Comparison of ENCODE assay signal across 8 cellular contexts in the genomic region with DNA sequence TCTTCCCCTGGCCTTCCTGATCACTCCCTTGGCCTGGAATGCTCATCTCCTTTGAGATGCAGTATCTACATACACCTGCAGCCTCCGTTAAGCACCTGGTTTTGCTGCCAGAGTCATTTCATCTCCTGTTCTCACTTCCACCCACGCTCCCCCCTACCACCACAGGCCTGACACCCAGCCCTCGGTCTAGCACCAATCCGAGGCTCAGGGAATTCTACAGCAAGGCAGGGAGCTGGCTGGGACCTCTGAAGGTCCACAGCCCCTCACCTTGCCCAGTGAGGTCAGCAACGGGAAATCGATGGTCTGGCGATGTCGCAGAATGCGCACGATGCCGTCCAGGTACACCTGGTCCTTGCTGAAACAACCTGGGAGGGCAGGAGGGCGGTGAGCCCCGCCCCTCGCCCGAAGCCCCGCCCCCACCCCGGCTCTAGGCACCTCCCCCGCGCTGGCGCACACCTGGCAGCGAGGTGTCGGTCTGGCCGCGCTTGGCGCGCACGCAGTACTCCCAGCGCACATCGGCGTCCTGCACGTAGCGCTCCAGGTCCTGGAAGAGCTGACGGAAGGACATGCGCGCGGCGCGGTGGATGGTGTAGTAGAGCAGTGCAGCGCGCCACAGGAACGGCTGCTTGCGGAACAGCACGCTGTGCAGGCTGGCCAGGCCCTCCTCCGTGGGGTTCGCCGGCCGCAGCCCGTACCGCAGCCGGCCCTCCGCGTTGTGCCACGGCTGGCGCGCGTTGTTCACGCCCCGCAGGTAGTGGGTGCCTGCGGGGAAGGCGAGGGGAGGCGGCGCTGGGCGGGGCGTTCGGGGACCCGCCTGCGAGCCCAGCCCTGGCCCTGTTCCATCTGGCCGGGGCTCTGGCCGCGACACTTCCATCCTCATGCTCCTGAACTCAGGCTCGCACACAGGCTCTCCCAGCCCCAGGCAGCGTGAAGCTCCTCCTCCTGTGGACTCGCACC. TPM values are rescaled to one million over a fixed set of nuclear protein-coding genes. Genes with fewer than 3 reads are reported as not detected.
DNase-seq lines count a peak whose midpoint lies in the region; ATAC-seq, FAIRE-seq and TF ChIP-seq lines count a peak whose summit lies in the region.

No MANE protein-coding gene starts in this region.

- peaks cover 26% of the 10 kb centered on the region for H3K36me3 Mint-ChIP-seq in brain

- peak; percentile 51 for DNase-seq in HK-2 (ENCODE audit: unreplicated experiment)
- DNase-seq in RPMI8226 = peak; percentile 99
- DNase-seq in small intestine = peak; percentile 92

- H3K4me1 ChIP-seq in ACC112 (ENCODE audit: control insufficient read depth, insufficient read depth, low read length, unreplicated experiment) (peaks cover 34% of the 10 kb centered on the region), iPS-18a (ENCODE audit: control insufficient read depth, low read depth, low read length) (peaks cover 7% of the 10 kb centered on the region), small intestine (ENCODE audit: control insufficient read depth in 2 of 2, insufficient read depth in 1 of 2, low read depth in 1 of 2, low read length in 1 of 2) (peaks cover 3 to 4% of the 10 kb centered on the region in 2 donors)

- H3K36me3 ChIP-seq in ACC112 (ENCODE audit: insufficient read depth, low read length) (no peaks in the 10 kb centered on the region), iPS-18a (ENCODE audit: control insufficient read depth, low read depth, low read length) (no peaks in the 10 kb centered on the region), small intestine (ENCODE audit: control insufficient read depth in 2 of 2, insufficient read depth in 2 of 2, low read length in 2 of 2) (no peaks in the 10 kb centered on the region)

- H3K79me2 ChIP-seq in ACC112 (ENCODE audit: control insufficient read depth, insufficient read depth, low read length, unreplicated experiment) = peaks cover 9% of the 10 kb centered on the region

- H3K9me3 ChIP-seq in iPS-18a (ENCODE audit: control insufficient read depth, low read depth, low read length) = no peaks in the 10 kb centered on the region
- no peaks in the 10 kb centered on the region for H3K9me3 ChIP-seq in small intestine (ENCODE audit: control insufficient read depth, low read depth)

- peaks cover 21% of the 10 kb centered on the region for H3K27me3 Mint-ChIP-seq in brain

- no peak for TF ChIP-seq CTCF in brain (conservative IDR thresholded peaks at IDR 0.05)

- peaks cover 46% of the 10 kb centered on the region for H3K4me1 Mint-ChIP-seq in brain

- ATAC-seq in GM21786 (IDR thresholded peaks at IDR 0.05; ENCODE audit: unreplicated experiment) (no peak), HG03354 (IDR thresholded peaks at IDR 0.05; ENCODE audit: poor library complexity, severe bottlenecking, unreplicated experiment) (no peak)

- H3K27ac ChIP-seq in ACC112 (ENCODE audit: low read depth, low read length) (no peak overlapping the region), iPS-18a (ENCODE audit: low read length) (no peak overlapping the region), small intestine (ENCODE audit: low read depth in 1 of 2, low read length in 1 of 2) (peak overlapping the region; percentile 30 to 66)

- peak overlapping the region in 4 of 5 experiments; percentile 50 to 68 (median 60) for H3K27ac Mint-ChIP-seq in brain

- no peaks in the 10 kb centered on the region for H3K9me3 Mint-ChIP-seq in brain

- peak overlapping the region; percentile 53 for H3K4me3 ChIP-seq in ACC112 (ENCODE audit: low read depth, low read length)
- H3K4me3 ChIP-seq in iPS-18a (ENCODE audit: low read length) = peak overlapping the region; percentile 52
- peak overlapping the region in 1 of 2 donors; percentile 48 for H3K4me3 ChIP-seq in small intestine (ENCODE audit: low read depth in 1 of 2, low read length in 2 of 2)

- FAIRE-seq in small intestine (lab: Jason Lieb, UNC) = no peak

- WGBS in small intestine, 3 donors = 2 to 5% (median 4%) methylated on average over 49 to 73 of the region's 73 CpGs

- H2AFZ ChIP-seq in ACC112 (ENCODE audit: low read length, unreplicated experiment) = no peak overlapping the region

- peak overlapping the region; percentile 47 to 78 (median 64) for H3K4me3 Mint-ChIP-seq in brain

- H3K27me3 ChIP-seq in ACC112 (ENCODE audit: insufficient read depth, low read length) (no peaks in the 10 kb centered on the region), iPS-18a (ENCODE audit: control insufficient read depth, insufficient read depth, low read length) (peaks cover 65% of the 10 kb centered on the region), small intestine (ENCODE audit: control insufficient read depth in 2 of 2, insufficient read depth in 2 of 2, low read length in 2 of 2) (no peaks in the 10 kb centered on the region)

- H3K9ac ChIP-seq in iPS-18a (ENCODE audit: low read length) = peak overlapping the region; percentile 4

RNA-seq across cellular contexts. Expression of gene MATCAP1, which starts 5.7 kb away (rescaled TPM):
- 26.6 TPM for polyA plus RNA-seq in brain (ENCODE audit: insufficient read depth, low read depth, low replicate concordance)
- 10 to 100 TPM; 15.7 to 19.0 (median 18.2) TPM for polyA plus RNA-seq in small intestine

RNA-seq across cellular contexts. Expression of gene NOL3, which starts 7.7 kb away (rescaled TPM):
- 25.6 TPM for polyA plus RNA-seq in brain (ENCODE audit: insufficient read depth, low read depth, low replicate concordance)
- polyA plus RNA-seq in small intestine = 10 to 100 TPM in 2 of 3 donors, 1 to 10 TPM in 1; 8.7 to 17.1 (median 10.3) TPM

RNA-seq across cellular contexts. Expression of gene EXOC3L1, which starts 11.9 kb away (rescaled TPM):
- 3.0 TPM for polyA plus RNA-seq in brain (ENCODE audit: insufficient read depth, low read depth, low replicate concordance)
- polyA plus RNA-seq in small intestine = 1 to 10 TPM; 4.9 to 7.9 (median 7.0) TPM

RNA-seq across cellular contexts. Expression of gene HSF4, which starts 13.5 kb away (rescaled TPM):
- polyA plus RNA-seq in brain (ENCODE audit: insufficient read depth, low read depth, low replicate concordance) (6.4 TPM), small intestine (10 to 100 TPM in 1 of 3 donors, 1 to 10 TPM in 2; 4.6 to 15.1 (median 6.3) TPM)

RNA-seq across cellular contexts. Expression of gene E2F4, which starts 13.9 kb away (rescaled TPM):
- polyA plus RNA-seq in brain (ENCODE audit: insufficient read depth, low read depth, low replicate concordance) (30.8 TPM), small intestine (10 to 100 TPM; 48.6 to 63.7 (median 58.4) TPM)

Comparison
In these comparisons a context has a peak if more than half of its experiments do, and no peak if none do; other contexts are left out.
1. H3K27ac ChIP-seq: peak in small intestine (2 of 2); none in ACC112 (single experiment) and iPS-18a (single experiment).
2. Peak in every context shown above with its lines, with median percentiles within 50 percentile points of each other: DNase-seq.